1 cellular context compared by ENCODE assay signal in the genomic region with DNA sequence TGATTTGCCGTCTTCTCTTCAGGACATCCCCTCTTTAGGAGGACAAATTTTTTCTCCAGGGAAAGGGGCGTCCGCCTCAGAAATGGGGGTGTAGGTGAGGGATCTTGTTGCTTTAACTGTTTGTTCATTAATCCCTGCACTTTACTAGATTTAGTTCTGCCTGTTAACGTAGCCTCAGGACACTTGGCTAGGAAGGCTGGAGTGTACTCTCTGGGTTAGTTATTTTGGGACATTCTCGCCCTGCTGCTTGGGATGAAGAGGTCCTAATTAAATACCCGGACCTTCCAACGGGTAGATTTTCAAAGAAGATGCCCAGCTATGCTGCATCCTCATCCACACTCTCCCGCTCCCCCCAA.
TF ChIP-seq lines count a peak whose summit lies in the region.

No MANE protein-coding gene starts in this region.

TF ChIP-seq in GM12878, 131 proteins besides CTCF, POLR2A, EP300 and RAD21:
- TF ChIP-seq, protein P1, sequence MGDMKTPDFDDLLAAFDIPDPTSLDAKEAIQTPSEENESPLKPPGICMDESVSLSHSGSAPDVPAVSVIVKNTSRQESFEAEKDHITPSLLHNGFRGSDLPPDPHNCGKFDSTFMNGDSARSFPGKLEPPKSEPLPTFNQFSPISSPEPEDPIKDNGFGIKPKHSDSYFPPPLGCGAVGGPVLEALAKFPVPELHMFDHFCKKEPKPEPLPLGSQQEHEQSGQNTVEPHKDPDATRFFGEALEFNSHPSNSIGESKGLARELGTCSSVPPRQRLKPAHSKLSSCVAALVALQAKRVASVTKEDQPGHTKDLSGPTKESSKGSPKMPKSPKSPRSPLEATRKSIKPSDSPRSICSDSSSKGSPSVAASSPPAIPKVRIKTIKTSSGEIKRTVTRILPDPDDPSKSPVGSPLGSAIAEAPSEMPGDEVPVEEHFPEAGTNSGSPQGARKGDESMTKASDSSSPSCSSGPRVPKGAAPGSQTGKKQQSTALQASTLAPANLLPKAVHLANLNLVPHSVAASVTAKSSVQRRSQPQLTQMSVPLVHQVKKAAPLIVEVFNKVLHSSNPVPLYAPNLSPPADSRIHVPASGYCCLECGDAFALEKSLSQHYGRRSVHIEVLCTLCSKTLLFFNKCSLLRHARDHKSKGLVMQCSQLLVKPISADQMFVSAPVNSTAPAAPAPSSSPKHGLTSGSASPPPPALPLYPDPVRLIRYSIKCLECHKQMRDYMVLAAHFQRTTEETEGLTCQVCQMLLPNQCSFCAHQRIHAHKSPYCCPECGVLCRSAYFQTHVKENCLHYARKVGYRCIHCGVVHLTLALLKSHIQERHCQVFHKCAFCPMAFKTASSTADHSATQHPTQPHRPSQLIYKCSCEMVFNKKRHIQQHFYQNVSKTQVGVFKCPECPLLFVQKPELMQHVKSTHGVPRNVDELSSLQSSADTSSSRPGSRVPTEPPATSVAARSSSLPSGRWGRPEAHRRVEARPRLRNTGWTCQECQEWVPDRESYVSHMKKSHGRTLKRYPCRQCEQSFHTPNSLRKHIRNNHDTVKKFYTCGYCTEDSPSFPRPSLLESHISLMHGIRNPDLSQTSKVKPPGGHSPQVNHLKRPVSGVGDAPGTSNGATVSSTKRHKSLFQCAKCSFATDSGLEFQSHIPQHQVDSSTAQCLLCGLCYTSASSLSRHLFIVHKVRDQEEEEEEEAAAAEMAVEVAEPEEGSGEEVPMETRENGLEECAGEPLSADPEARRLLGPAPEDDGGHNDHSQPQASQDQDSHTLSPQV (IDR thresholded peaks at IDR 0.05), result no peak
- TF ChIP-seq, protein P2, sequence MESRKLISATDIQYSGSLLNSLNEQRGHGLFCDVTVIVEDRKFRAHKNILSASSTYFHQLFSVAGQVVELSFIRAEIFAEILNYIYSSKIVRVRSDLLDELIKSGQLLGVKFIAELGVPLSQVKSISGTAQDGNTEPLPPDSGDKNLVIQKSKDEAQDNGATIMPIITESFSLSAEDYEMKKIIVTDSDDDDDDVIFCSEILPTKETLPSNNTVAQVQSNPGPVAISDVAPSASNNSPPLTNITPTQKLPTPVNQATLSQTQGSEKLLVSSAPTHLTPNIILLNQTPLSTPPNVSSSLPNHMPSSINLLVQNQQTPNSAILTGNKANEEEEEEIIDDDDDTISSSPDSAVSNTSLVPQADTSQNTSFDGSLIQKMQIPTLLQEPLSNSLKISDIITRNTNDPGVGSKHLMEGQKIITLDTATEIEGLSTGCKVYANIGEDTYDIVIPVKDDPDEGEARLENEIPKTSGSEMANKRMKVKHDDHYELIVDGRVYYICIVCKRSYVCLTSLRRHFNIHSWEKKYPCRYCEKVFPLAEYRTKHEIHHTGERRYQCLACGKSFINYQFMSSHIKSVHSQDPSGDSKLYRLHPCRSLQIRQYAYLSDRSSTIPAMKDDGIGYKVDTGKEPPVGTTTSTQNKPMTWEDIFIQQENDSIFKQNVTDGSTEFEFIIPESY (IDR thresholded peaks at IDR 0.05), result no peak
- TF ChIP-seq FOS (IDR thresholded peaks at IDR 0.05; ENCODE audit: borderline replicate concordance, extremely low read depth, insufficient read length) (no peak), CREB1 (IDR thresholded peaks at IDR 0.05; ENCODE audit: low read depth) (no peak), YBX1 (IDR thresholded peaks at IDR 0.05) (no peak), TAF1 (IDR thresholded peaks at IDR 0.05; ENCODE audit: borderline replicate concordance, low read depth, low read length) (no peak), GATAD2B (conservative IDR thresholded peaks at IDR 0.05; ENCODE audit: low read depth) (no peak), CHD1 (IDR thresholded peaks at IDR 0.05; ENCODE audit: low read depth, low read length) (no peak), PAX5 (IDR thresholded peaks at IDR 0.05; ENCODE audit: borderline replicate concordance, low read depth, low read length) (no peak), NRF1 (conservative IDR thresholded peaks at IDR 0.05; ENCODE audit: low read depth, low read length) (no peak), SPI1 (IDR thresholded peaks at IDR 0.05; ENCODE audit: borderline replicate concordance, insufficient read depth, low read depth, low read length) (no peak), SMC3 (IDR thresholded peaks at IDR 0.05; ENCODE audit: borderline replicate concordance, low read length) (no peak), ZNF384 (IDR thresholded peaks at IDR 0.05; ENCODE audit: borderline replicate concordance, low read depth, low read length) (no peak), YY1 (IDR thresholded peaks at IDR 0.05; ENCODE audit: low read depth, low read length) (no peak)
- TF ChIP-seq, protein P3, sequence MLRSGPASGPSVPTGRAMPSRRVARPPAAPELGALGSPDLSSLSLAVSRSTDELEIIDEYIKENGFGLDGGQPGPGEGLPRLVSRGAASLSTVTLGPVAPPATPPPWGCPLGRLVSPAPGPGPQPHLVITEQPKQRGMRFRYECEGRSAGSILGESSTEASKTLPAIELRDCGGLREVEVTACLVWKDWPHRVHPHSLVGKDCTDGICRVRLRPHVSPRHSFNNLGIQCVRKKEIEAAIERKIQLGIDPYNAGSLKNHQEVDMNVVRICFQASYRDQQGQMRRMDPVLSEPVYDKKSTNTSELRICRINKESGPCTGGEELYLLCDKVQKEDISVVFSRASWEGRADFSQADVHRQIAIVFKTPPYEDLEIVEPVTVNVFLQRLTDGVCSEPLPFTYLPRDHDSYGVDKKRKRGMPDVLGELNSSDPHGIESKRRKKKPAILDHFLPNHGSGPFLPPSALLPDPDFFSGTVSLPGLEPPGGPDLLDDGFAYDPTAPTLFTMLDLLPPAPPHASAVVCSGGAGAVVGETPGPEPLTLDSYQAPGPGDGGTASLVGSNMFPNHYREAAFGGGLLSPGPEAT (IDR thresholded peaks at IDR 0.05; ENCODE audit: low read depth), result no peak
- TF ChIP-seq, protein P4, sequence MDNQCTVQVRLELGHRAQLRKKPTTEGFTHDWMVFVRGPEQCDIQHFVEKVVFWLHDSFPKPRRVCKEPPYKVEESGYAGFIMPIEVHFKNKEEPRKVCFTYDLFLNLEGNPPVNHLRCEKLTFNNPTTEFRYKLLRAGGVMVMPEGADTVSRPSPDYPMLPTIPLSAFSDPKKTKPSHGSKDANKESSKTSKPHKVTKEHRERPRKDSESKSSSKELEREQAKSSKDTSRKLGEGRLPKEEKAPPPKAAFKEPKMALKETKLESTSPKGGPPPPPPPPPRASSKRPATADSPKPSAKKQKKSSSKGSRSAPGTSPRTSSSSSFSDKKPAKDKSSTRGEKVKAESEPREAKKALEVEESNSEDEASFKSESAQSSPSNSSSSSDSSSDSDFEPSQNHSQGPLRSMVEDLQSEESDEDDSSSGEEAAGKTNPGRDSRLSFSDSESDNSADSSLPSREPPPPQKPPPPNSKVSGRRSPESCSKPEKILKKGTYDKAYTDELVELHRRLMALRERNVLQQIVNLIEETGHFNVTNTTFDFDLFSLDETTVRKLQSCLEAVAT (IDR thresholded peaks at IDR 0.05), result no peak
- TF ChIP-seq, protein P5, sequence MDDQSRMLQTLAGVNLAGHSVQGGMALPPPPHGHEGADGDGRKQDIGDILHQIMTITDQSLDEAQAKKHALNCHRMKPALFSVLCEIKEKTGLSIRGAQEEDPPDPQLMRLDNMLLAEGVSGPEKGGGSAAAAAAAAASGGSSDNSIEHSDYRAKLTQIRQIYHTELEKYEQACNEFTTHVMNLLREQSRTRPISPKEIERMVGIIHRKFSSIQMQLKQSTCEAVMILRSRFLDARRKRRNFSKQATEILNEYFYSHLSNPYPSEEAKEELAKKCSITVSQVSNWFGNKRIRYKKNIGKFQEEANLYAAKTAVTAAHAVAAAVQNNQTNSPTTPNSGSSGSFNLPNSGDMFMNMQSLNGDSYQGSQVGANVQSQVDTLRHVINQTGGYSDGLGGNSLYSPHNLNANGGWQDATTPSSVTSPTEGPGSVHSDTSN (IDR thresholded peaks at IDR 0.05; ENCODE audit: insufficient replicate concordance, low read depth, low read length), result no peak
- TF ChIP-seq, protein P6, sequence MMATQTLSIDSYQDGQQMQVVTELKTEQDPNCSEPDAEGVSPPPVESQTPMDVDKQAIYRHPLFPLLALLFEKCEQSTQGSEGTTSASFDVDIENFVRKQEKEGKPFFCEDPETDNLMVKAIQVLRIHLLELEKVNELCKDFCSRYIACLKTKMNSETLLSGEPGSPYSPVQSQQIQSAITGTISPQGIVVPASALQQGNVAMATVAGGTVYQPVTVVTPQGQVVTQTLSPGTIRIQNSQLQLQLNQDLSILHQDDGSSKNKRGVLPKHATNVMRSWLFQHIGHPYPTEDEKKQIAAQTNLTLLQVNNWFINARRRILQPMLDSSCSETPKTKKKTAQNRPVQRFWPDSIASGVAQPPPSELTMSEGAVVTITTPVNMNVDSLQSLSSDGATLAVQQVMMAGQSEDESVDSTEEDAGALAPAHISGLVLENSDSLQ (IDR thresholded peaks at IDR 0.05), result no peak
- TF ChIP-seq, protein P7, sequence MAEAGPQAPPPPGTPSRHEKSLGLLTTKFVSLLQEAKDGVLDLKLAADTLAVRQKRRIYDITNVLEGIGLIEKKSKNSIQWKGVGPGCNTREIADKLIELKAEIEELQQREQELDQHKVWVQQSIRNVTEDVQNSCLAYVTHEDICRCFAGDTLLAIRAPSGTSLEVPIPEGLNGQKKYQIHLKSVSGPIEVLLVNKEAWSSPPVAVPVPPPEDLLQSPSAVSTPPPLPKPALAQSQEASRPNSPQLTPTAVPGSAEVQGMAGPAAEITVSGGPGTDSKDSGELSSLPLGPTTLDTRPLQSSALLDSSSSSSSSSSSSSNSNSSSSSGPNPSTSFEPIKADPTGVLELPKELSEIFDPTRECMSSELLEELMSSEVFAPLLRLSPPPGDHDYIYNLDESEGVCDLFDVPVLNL (IDR thresholded peaks at IDR 0.05; ENCODE audit: low read depth, low read length), result no peak
- TF ChIP-seq, protein P8, sequence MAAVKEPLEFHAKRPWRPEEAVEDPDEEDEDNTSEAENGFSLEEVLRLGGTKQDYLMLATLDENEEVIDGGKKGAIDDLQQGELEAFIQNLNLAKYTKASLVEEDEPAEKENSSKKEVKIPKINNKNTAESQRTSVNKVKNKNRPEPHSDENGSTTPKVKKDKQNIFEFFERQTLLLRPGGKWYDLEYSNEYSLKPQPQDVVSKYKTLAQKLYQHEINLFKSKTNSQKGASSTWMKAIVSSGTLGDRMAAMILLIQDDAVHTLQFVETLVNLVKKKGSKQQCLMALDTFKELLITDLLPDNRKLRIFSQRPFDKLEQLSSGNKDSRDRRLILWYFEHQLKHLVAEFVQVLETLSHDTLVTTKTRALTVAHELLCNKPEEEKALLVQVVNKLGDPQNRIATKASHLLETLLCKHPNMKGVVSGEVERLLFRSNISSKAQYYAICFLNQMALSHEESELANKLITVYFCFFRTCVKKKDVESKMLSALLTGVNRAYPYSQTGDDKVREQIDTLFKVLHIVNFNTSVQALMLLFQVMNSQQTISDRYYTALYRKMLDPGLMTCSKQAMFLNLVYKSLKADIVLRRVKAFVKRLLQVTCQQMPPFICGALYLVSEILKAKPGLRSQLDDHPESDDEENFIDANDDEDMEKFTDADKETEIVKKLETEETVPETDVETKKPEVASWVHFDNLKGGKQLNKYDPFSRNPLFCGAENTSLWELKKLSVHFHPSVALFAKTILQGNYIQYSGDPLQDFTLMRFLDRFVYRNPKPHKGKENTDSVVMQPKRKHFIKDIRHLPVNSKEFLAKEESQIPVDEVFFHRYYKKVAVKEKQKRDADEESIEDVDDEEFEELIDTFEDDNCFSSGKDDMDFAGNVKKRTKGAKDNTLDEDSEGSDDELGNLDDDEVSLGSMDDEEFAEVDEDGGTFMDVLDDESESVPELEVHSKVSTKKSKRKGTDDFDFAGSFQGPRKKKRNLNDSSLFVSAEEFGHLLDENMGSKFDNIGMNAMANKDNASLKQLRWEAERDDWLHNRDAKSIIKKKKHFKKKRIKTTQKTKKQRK (IDR thresholded peaks at IDR 0.05; ENCODE audit: low read depth, low read length), result no peak
TF ChIP-seq in GM12878: peak in this region for 0.
